ENCODE assay signal across 20 cellular contexts in the genomic region with DNA sequence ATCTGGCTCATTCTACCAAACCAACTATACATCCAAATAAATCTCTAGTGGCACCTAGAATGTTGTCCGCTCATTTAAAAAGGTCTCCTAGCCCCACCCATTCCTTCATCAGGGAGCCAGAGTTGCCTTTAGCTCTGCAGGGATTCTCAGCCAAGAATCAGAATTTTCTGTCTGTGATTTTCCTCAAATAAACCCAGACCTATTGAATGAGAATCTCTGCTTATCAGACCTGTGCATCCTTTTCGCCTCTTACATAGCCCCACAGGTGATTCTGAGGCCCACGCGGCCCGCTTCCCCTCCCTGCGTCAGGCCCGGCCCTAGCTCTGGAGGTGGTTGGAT. TPM values are rescaled to one million over a fixed set of nuclear protein-coding genes. Genes with fewer than 3 reads are reported as not detected.
DNase-seq lines count a peak whose midpoint lies in the region; TF ChIP-seq lines count a peak whose summit lies in the region.
"Had no signal": no experiment of that assay in that cellular context is flagged by ENCODE, and none has a peak within 500 bp of the region (broad histone marks: within the 10 kb centered on the region; RNA-seq: fewer than 3 reads in every experiment).

No MANE protein-coding gene starts in this region.

- TF ChIP-seq CTCF in Caco-2 (IDR thresholded peaks at IDR 0.05; ENCODE audit: insufficient read depth in 1 of 2, low read depth in 1 of 2, low read length in 1 of 2, severe bottlenecking in 1 of 2, unreplicated experiment in 1 of 2), result no peak
- no peak for TF ChIP-seq CTCF in VCaP (conservative IDR thresholded peaks at IDR 0.05)
- TF ChIP-seq CTCF in esophagus muscularis mucosa (IDR thresholded peaks at IDR 0.05), result no peak
- no peak for TF ChIP-seq CTCF in stomach (IDR thresholded peaks at IDR 0.05)
- TF ChIP-seq CTCF in GM10248 (IDR thresholded peaks at IDR 0.05; ENCODE audit: control extremely low read depth, extremely low read depth, low read depth, missing control alignments), result no peak

- POLR2A ChIA-PET in Caco-2 (lab: Charles Lee), result no interaction called here
- POLR2A ChIA-PET in GM10248 (lab: Yijun Ruan, JAX), result no interaction called here

- no TSS peak for BruUV-seq in Caco-2 (replicated peaks; lab: Mats Ljungman, UMichigan)

- peak overlapping the region; percentile 63 for H3K4me3 Mint-ChIP-seq in Caco-2 (ENCODE audit: unreplicated experiment)
- H3K4me3 Mint-ChIP-seq: activated naive CD4-positive, alpha-beta T cell treated with anti-CD3 and anti-CD28 coated beads, Interleukin-2, amount 50 U/mL, for 24 hours; neural progenitor cell had no signal

- H3K9me3 ChIP-seq in Caco-2 (no peaks in the 10 kb centered on the region), esophagus muscularis mucosa (no peaks in the 10 kb centered on the region), stomach (peaks cover 0 to 4% (median 0%) of the 10 kb centered on the region in 4 donors)

- H3K27me3 Mint-ChIP-seq in Caco-2 (ENCODE audit: insufficient read depth, unreplicated experiment), result no peaks in the 10 kb centered on the region

- H3K4me1 ChIP-seq in Caco-2 (no peaks in the 10 kb centered on the region), esophagus muscularis mucosa (peaks cover 6 to 15% (median 14%) of the 10 kb centered on the region in 4 donors), stomach (peaks cover 11 to 15% (median 13%) of the 10 kb centered on the region in 4 donors)
- H3K4me1 ChIP-seq: neural progenitor cell had no signal

- 35% methylated on average over 7 of the region's 7 CpGs for WGBS in esophagus muscularis mucosa
- WGBS in stomach, 5 donors, result 17 to 24% (median 21%) methylated on average over 7 of the region's 7 CpGs

- no peaks in the 10 kb centered on the region for H3K36me3 Mint-ChIP-seq in Caco-2 (ENCODE audit: insufficient read depth, unreplicated experiment)
- H3K36me3 Mint-ChIP-seq: activated naive CD4-positive, alpha-beta T cell treated with anti-CD3 and anti-CD28 coated beads, Interleukin-2, amount 50 U/mL, for 24 hours; neural progenitor cell had no signal

- no peak overlapping the region for H3K27ac Mint-ChIP-seq in Caco-2 (ENCODE audit: unreplicated experiment)
- H3K27ac Mint-ChIP-seq: activated naive CD4-positive, alpha-beta T cell treated with anti-CD3 and anti-CD28 coated beads, Interleukin-2, amount 50 U/mL, for 24 hours; neural progenitor cell had no signal

- DNase-seq in Caco-2, result no peak
- DNase-seq in esophagus muscularis mucosa (ENCODE audit: extremely low spot score), result no peak
- DNase-seq in stomach, result no peak
- no peak for DNase-seq in GM10248 (ENCODE audit: extremely low spot score)
- DNase-seq in CD1c-positive myeloid dendritic cell (ENCODE audit: extremely low spot score), result no peak
- DNase-seq in activated naive CD4-positive, alpha-beta T cell treated with anti-CD3 and anti-CD28 coated beads, Interleukin-2, amount 50 U/mL, for 16 hours, result no peak
- DNase-seq: activated CD4-positive, CD25-positive, alpha-beta regulatory T cell treated with anti-CD3 and anti-CD28 coated beads, Interleukin-2, amount 50 U/mL, for 72 hours; aorta; Kasumi-1; NCI-H1048; NCI-H446; stimulated activated CD8-positive, alpha-beta memory T cell treated with anti-CD3 and anti-CD28 coated beads, Interleukin-4, amount 100 ng/mL, for 48 hours; T1000 had no signal

- intact Hi-C loops in Caco-2 (cut with micrococcal nuclease; ENCODE audit: unreplicated experiment), result no loop called here
- intact Hi-C loops in esophagus muscularis mucosa (cut with DNase I), result no loop called here
- intact Hi-C loops in stomach (cut with DNase I; ENCODE audit: low total_unique reads), result no loop called here

- no peaks in the 10 kb centered on the region for H3K4me1 Mint-ChIP-seq in Caco-2 (ENCODE audit: low read depth, unreplicated experiment)
- H3K4me1 Mint-ChIP-seq: activated naive CD4-positive, alpha-beta T cell treated with anti-CD3 and anti-CD28 coated beads, Interleukin-2, amount 50 U/mL, for 24 hours; neural progenitor cell had no signal

- H3K27me3 ChIP-seq in Caco-2 (replicated peaks; ENCODE audit: control insufficient read depth, insufficient read depth, low read length) (no peaks in the 10 kb centered on the region), esophagus muscularis mucosa (peaks cover 0 to 44% (median 14%) of the 10 kb centered on the region in 4 donors), stomach (peaks cover 0 to 32% (median 14%) of the 10 kb centered on the region in 3 donors)

- H3K27ac ChIP-seq in VCaP (peak overlapping the region; percentile 13; the same call in 1 of the 2 replicates), esophagus muscularis mucosa (replicated peaks in 1 of 4) (no peak overlapping the region), stomach (peak overlapping the region in 2 of 5 donors; percentile 5 to 32)
- H3K27ac ChIP-seq: neural progenitor cell had no signal

- no peaks in the 10 kb centered on the region for H3K9me3 Mint-ChIP-seq in Caco-2 (ENCODE audit: unreplicated experiment)
- H3K9me3 Mint-ChIP-seq: activated naive CD4-positive, alpha-beta T cell treated with anti-CD3 and anti-CD28 coated beads, Interleukin-2, amount 50 U/mL, for 24 hours; neural progenitor cell had no signal

- CTCF ChIA-PET in Caco-2 (lab: Charles Lee), result no interaction called here
- CTCF ChIA-PET in GM10248 (lab: Yijun Ruan, JAX), result interaction anchor here (0.8 to 1.0 kb wide), 2 partner anchors 38 to 224 kb away, joined by 3 read pairs; no protein-coding TSS in a partner anchor

- H3K4me3 ChIP-seq in Caco-2 (ENCODE audit: low read depth, low read length) (peak overlapping the region; percentile 37), esophagus muscularis mucosa (peak overlapping the region; percentile 22 to 36 (median 30)), stomach (peak overlapping the region; percentile 26 to 36 (median 26))
- H3K4me3 ChIP-seq: neural progenitor cell had no signal

- TF ChIP-seq EP300 in esophagus muscularis mucosa (IDR thresholded peaks at IDR 0.05), result no peak
- no peak for TF ChIP-seq EP300 in stomach (IDR thresholded peaks at IDR 0.05)

- no peaks in the 10 kb centered on the region for H3K36me3 ChIP-seq in Caco-2 (ENCODE audit: control insufficient read depth, insufficient read depth, low read length)
- no peaks in the 10 kb centered on the region for H3K36me3 ChIP-seq in esophagus muscularis mucosa
- H3K36me3 ChIP-seq in stomach, result no peaks in the 10 kb centered on the region
- H3K36me3 ChIP-seq: neural progenitor cell had no signal

- TF ChIP-seq POLR2A in esophagus muscularis mucosa (IDR thresholded peaks at IDR 0.05; ENCODE audit: low read depth) (no peak), stomach (IDR thresholded peaks at IDR 0.05) (no peak)

RNA-seq across cellular contexts. Expression of a gene that starts 0.4 kb away (rescaled TPM):
- total RNA-seq in Caco-2 (2022) (0.52 and 0.72 TPM in 2 replicates), esophagus muscularis mucosa (under 1 TPM in 2 of 4 donors, not detected in 2; 0.06 to 0.17 TPM), stomach (1 to 10 TPM in 1 of 5 donors, under 1 TPM in 1, not detected in 3; 0.45 to 2.0 TPM)
- polyA plus RNA-seq in stomach, result under 1 TPM in 2 of 3 donors, not detected in 1; 0.20 to 0.44 TPM
- total RNA-seq: chondrocyte, left lobe of liver had no signal

RNA-seq across cellular contexts. Expression of a gene that starts 15.5 kb away (rescaled TPM):
- not detected in 2 replicates for total RNA-seq in Caco-2 (2022)
- not detected for total RNA-seq in esophagus muscularis mucosa
- under 1 TPM in 1 of 5 donors, not detected in 4; 0.55 TPM for total RNA-seq in stomach
- polyA plus RNA-seq in stomach, result not detected
- total RNA-seq: aorta, chondrocyte, left lobe of liver, mononuclear cell, temporal lobe had no signal
- polyA plus RNA-seq: aorta had no signal
